Comparison of ENCODE assay signal across 11 cellular contexts in the genomic region with DNA sequence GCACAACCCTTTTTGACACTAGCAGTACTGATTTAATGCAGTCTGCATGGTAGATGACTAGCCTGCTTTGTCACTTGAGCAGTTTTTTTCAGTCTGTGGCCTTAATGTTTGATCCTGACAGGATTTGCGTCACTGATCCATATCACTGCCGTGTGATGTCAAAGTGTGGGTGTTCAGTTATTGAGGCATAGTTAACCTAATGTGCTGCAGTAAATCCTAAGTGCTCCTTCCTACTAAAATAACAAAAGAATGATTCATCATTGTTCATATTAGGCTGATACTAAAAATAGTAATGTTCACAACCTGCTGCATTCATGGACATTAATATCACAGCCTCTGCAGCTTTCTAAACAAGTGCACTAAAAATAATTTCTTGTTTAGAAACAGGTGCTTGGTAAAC.
A peak's percentile ranks its signal among the peaks of the same experiment; 100 is the strongest.
DNase-seq lines count a peak whose midpoint lies in the region; ATAC-seq and TF ChIP-seq lines count a peak whose summit lies in the region.
"Had no signal": no experiment of that assay in that cellular context is flagged by ENCODE, and none has a peak within 500 bp of the region (broad histone marks: within the 10 kb centered on the region; RNA-seq: fewer than 3 reads in every experiment).

No MANE protein-coding gene starts in this region.

- no peaks in the 10 kb centered on the region for H3K36me3 ChIP-seq in left lung
- no peaks in the 10 kb centered on the region for H3K36me3 ChIP-seq in aorta (ENCODE audit: control insufficient read depth in 1 of 2, insufficient read depth in 2 of 2, low read length in 1 of 2)

- H3K9me3 ChIP-seq in left lung, result no peaks in the 10 kb centered on the region
- H3K9me3 ChIP-seq in aorta (ENCODE audit: control insufficient read depth, low read length), result no peaks in the 10 kb centered on the region

- H3K27ac ChIP-seq in left lung (peak overlapping the region; percentile 63 to 77), aorta (ENCODE audit: low read depth in 1 of 2, low read length in 2 of 2) (peak overlapping the region in 1 of 2 donors; percentile 57)
- H3K27ac ChIP-seq: HL-60 had no signal

- peak; percentile 12 for DNase-seq in stimulated activated CD4-positive, alpha-beta T cell treated with anti-CD3 and anti-CD28 coated beads, Interleukin-4, amount 100 ng/mL, for 24 hours
- DNase-seq in stimulated activated CD4-positive, alpha-beta T cell treated with anti-CD3 and anti-CD28 coated beads, Interleukin-4, amount 100 ng/mL, for 1 hour, result no peak
- DNase-seq in cardiac fibroblast (ENCODE audit: low read depth in 2 of 2) (peak; percentile 95), left lung (no peak), aorta (no peak)
- DNase-seq in activated CD8-positive, alpha-beta memory T cell treated with anti-CD3 and anti-CD28 coated beads, Interleukin-2, amount 50 U/mL, for 4 hours, result no peak
- DNase-seq in stimulated activated naive CD4-positive, alpha-beta T cell treated with Interleukin-2 at 50 U/mL for 16 hours (lab: John Stamatoyannopoulos, UW), result no peak
- DNase-seq: DND-41 had no signal

- TF ChIP-seq CTCF in cardiac fibroblast (IDR thresholded peaks at IDR 0.05; ENCODE audit: low read depth, low read length) (no peak), left lung (IDR thresholded peaks at IDR 0.05) (no peak)

- no peak overlapping the region for H3K4me3 ChIP-seq in cardiac fibroblast (replicated peaks in 1 of 2; ENCODE audit: low read depth in 2 of 2, low read length in 2 of 2)
- H3K4me3 ChIP-seq in left lung, result no peak overlapping the region
- H3K4me3 ChIP-seq in aorta (ENCODE audit: low read length in 2 of 2), result no peak overlapping the region
- H3K4me3 ChIP-seq: skin epidermis had no signal

- intact Hi-C loops in left lung (cut with DNase I) (no loop called here), aorta (cut with DNase I) (no loop called here)

- ATAC-seq in left lung, result peak; percentile 86
- peak; percentile 83 for ATAC-seq in aorta (ENCODE audit: low FRiP score)
- no peak for ATAC-seq in GM19023 (IDR thresholded peaks at IDR 0.05; ENCODE audit: unreplicated experiment)

- H3K4me1 ChIP-seq in left lung (peaks cover 7 to 27% of the 10 kb centered on the region in 2 donors), aorta (ENCODE audit: control insufficient read depth in 1 of 2, insufficient read depth in 2 of 2, low read length in 2 of 2) (peaks cover 2 to 3% of the 10 kb centered on the region in 2 donors)

- H3K27me3 ChIP-seq in left lung (no peaks in the 10 kb centered on the region), aorta (ENCODE audit: control insufficient read depth in 1 of 2, insufficient read depth in 2 of 2, low read length in 1 of 2) (no peaks in the 10 kb centered on the region)

- WGBS in aorta, 2 donors, result 7 to 10% methylated on average over 2 of the region's 2 CpGs

Comparison
In these comparisons a context has a peak if more than half of its experiments do, and no peak if none do; other contexts are left out.
1. DNase-seq: peak in stimulated activated CD4-positive, alpha-beta T cell treated with anti-CD3 and anti-CD28 coated beads, Interleukin-4, amount 100 ng/mL, for 24 hours (single experiment) and cardiac fibroblast (2 of 2); none in stimulated activated CD4-positive, alpha-beta T cell treated with anti-CD3 and anti-CD28 coated beads, Interleukin-4, amount 100 ng/mL, for 1 hour (single experiment), left lung (0 of 2), aorta (0 of 2), activated CD8-positive, alpha-beta memory T cell treated with anti-CD3 and anti-CD28 coated beads, Interleukin-2, amount 50 U/mL, for 4 hours (single experiment) and stimulated activated naive CD4-positive, alpha-beta T cell treated with Interleukin-2 at 50 U/mL for 16 hours (single experiment).